23 cellular contexts compared by ENCODE assay signal in the genomic region with DNA sequence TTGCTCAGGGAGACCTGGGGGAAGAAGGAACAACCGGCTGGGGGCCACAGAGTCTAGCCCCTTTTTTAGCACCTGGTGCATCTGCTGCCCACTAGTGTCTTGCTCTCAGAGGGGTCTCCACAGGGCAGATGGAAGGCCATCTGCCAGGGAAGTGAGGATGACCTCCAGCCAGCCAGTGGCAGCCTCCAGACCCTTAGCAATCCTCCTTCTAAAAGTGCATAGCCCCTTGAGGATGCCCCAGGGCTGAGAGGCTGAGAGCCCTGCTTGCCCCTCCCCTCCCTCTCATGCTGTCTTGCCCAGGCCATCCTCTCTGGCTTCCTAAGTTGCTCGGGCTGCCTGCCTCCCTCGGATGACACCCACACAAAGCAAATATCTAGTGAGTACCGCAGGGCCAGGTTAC.
A peak's percentile ranks its signal among the peaks of the same experiment; 100 is the strongest.
DNase-seq lines count a peak whose midpoint lies in the region; ATAC-seq, FAIRE-seq and TF ChIP-seq lines count a peak whose summit lies in the region.
"Had no signal": no experiment of that assay in that cellular context is flagged by ENCODE, and none has a peak within 500 bp of the region (broad histone marks: within the 10 kb centered on the region; RNA-seq: fewer than 3 reads in every experiment).

No MANE protein-coding gene starts in this region.

- H3K36me3 ChIP-seq in mammary epithelial cell (ENCODE audit: insufficient read depth, low read length), result no peaks in the 10 kb centered on the region
- no peaks in the 10 kb centered on the region for H3K36me3 ChIP-seq in breast epithelium
- H3K36me3 ChIP-seq in bronchial epithelial cell (ENCODE audit: control insufficient read depth, insufficient read depth, low read length), result no peaks in the 10 kb centered on the region
- H3K36me3 ChIP-seq: BLaER1, HAP-1 had no signal

- no peak for TF ChIP-seq POLR2A in breast epithelium (IDR thresholded peaks at IDR 0.05)

- H3K36me3 Mint-ChIP-seq in stimulated activated effector memory CD8-positive, alpha-beta T cell treated with anti-CD3 and anti-CD28 coated beads, Interleukin-12 subunit alpha, Interleukin-12 subunit beta, amount 100 ng/mL, for 72 hours, result no peaks in the 10 kb centered on the region
- H3K36me3 Mint-ChIP-seq: CD8-positive, alpha-beta memory T cell had no signal

- BruUV-seq in mammary epithelial cell (replicated peaks; lab: Mats Ljungman, UMichigan), result no TSS peak

- H3K9me3 ChIP-seq in mammary epithelial cell (replicated peaks; ENCODE audit: insufficient read depth, low read length), result no peaks in the 10 kb centered on the region
- H3K9me3 ChIP-seq in breast epithelium, result no peaks in the 10 kb centered on the region
- H3K9me3 ChIP-seq: BLaER1, HAP-1 had no signal

- ATAC-seq in stimulated activated effector memory CD8-positive, alpha-beta T cell treated with anti-CD3 and anti-CD28 coated beads, Interleukin-12 subunit alpha, Interleukin-12 subunit beta, amount 100 ng/mL, for 72 hours, result peak; percentile 17
- ATAC-seq in GM19455 (IDR thresholded peaks at IDR 0.05; ENCODE audit: unreplicated experiment) (no peak), GM19023 (IDR thresholded peaks at IDR 0.05; ENCODE audit: unreplicated experiment) (no peak)
- ATAC-seq: GM12878 had no signal

- H3K4me2 ChIP-seq in mammary epithelial cell (ENCODE audit: insufficient read depth, low read depth, low read length), result no peak overlapping the region
- H3K4me2 ChIP-seq: BLaER1 had no signal

- H2AFZ ChIP-seq in mammary epithelial cell (ENCODE audit: low read depth, low read length), result peak overlapping the region; percentile 20

- no peak overlapping the region for H3K27ac Mint-ChIP-seq in stimulated activated effector memory CD8-positive, alpha-beta T cell treated with anti-CD3 and anti-CD28 coated beads, Interleukin-12 subunit alpha, Interleukin-12 subunit beta, amount 100 ng/mL, for 72 hours
- H3K27ac Mint-ChIP-seq: B cell; CD4-positive, alpha-beta T cell; CD8-positive, alpha-beta memory T cell had no signal

- H3K4me3 ChIP-seq in mammary epithelial cell (replicated peaks in 1 of 3; ENCODE audit: insufficient read depth in 1 of 3, low read depth in 2 of 3, low read length in 3 of 3), result no peak overlapping the region
- no peak overlapping the region for H3K4me3 ChIP-seq in breast epithelium
- H3K4me3 ChIP-seq in bronchial epithelial cell (ENCODE audit: low read depth, low read length), result no peak overlapping the region
- H3K4me3 ChIP-seq: BLaER1, GM12878, HAP-1 had no signal

- no peaks in the 10 kb centered on the region for H3K4me1 Mint-ChIP-seq in stimulated activated effector memory CD8-positive, alpha-beta T cell treated with anti-CD3 and anti-CD28 coated beads, Interleukin-12 subunit alpha, Interleukin-12 subunit beta, amount 100 ng/mL, for 72 hours
- H3K4me1 Mint-ChIP-seq: B cell; CD8-positive, alpha-beta memory T cell had no signal

- H3K27ac ChIP-seq in mammary epithelial cell (ENCODE audit: insufficient read depth, low read depth, low read length) (no peak overlapping the region), breast epithelium (no peak overlapping the region)
- H3K27ac ChIP-seq: 22Rv1, BLaER1, C4-2B had no signal

- intact Hi-C loops in mammary epithelial cell (cut with micrococcal nuclease), result no loop called here
- intact Hi-C loops in breast epithelium (cut with DNase I; ENCODE audit: low total_unique reads), result no loop called here

- dilution Hi-C loops in mammary epithelial cell (cut with HindIII; ENCODE audit: low sequenced_read_pairs), result no loop called here

- CTCF ChIA-PET in mammary epithelial cell (lab: Charles Lee; ENCODE audit: low non-redundant PET), result no interaction called here

- DNase-seq in mammary epithelial cell, result no peak
- DNase-seq in breast epithelium (ENCODE audit: low spot score in 2 of 2), result no peak
- peak; percentile 20 for DNase-seq in bronchial epithelial cell (ENCODE audit: low read depth)
- no peak for DNase-seq in stimulated activated effector memory CD8-positive, alpha-beta T cell treated with anti-CD3 and anti-CD28 coated beads, Interleukin-12 subunit alpha, Interleukin-12 subunit beta, amount 100 ng/mL, for 72 hours (ENCODE audit: low spot score in 2 of 2)
- no peak for DNase-seq in activated CD4-positive, alpha-beta T cell treated with anti-CD3 and anti-CD28 coated beads, Interleukin-2, amount 50 U/mL, for 1 hour
- DNase-seq: CD4-positive, alpha-beta T cell; CD8-positive, alpha-beta memory T cell; DMS 273 treated with DMSO at 0.1 percent for 48 hours; DMS79; EL; GDM1; GOT3 had no signal

- FAIRE-seq in bronchial epithelial cell (lab: Jason Lieb, UNC), result no peak
- FAIRE-seq: A204.1, D721Med, GM12878, H54 had no signal

- H3K79me2 ChIP-seq in mammary epithelial cell (ENCODE audit: insufficient read depth, low read length), result no peaks in the 10 kb centered on the region

- H3K27me3 ChIP-seq in mammary epithelial cell (ENCODE audit: insufficient read depth, low read length) (no peaks in the 10 kb centered on the region), breast epithelium (no peaks in the 10 kb centered on the region), bronchial epithelial cell (ENCODE audit: control insufficient read depth, insufficient read depth, low read length) (no peaks in the 10 kb centered on the region)
- H3K27me3 ChIP-seq: BLaER1 had no signal

- H3K4me3 Mint-ChIP-seq in stimulated activated effector memory CD8-positive, alpha-beta T cell treated with anti-CD3 and anti-CD28 coated beads, Interleukin-12 subunit alpha, Interleukin-12 subunit beta, amount 100 ng/mL, for 72 hours, result no peak overlapping the region
- H3K4me3 Mint-ChIP-seq: B cell; CD4-positive, alpha-beta T cell; CD8-positive, alpha-beta memory T cell had no signal

- no peak overlapping the region for H3K9ac ChIP-seq in mammary epithelial cell (ENCODE audit: insufficient read depth, low read length)
- H3K9ac ChIP-seq: BLaER1 had no signal

- 27% methylated on average over 4 of the region's 4 CpGs for WGBS in mammary epithelial cell (ENCODE audit: low coverage, missing lambda C conversion rate)

- no peaks in the 10 kb centered on the region for H3K9me3 Mint-ChIP-seq in stimulated activated effector memory CD8-positive, alpha-beta T cell treated with anti-CD3 and anti-CD28 coated beads, Interleukin-12 subunit alpha, Interleukin-12 subunit beta, amount 100 ng/mL, for 72 hours
- H3K9me3 Mint-ChIP-seq: CD4-positive, alpha-beta T cell; CD8-positive, alpha-beta memory T cell had no signal

- TF ChIP-seq CTCF in mammary epithelial cell (conservative IDR thresholded peaks at IDR 0.05 in 1 of 2, IDR thresholded peaks at IDR 0.05 in 1 of 2; ENCODE audit: extremely low read depth in 1 of 2, insufficient read depth in 1 of 2, low read depth in 1 of 2, low read length in 2 of 2), result no peak
- TF ChIP-seq CTCF in breast epithelium (IDR thresholded peaks at IDR 0.05), result no peak
- no peak for TF ChIP-seq CTCF in bronchial epithelial cell (IDR thresholded peaks at IDR 0.05; ENCODE audit: insufficient read depth, low read length, severe bottlenecking)

- in situ Hi-C loops in mammary epithelial cell (cut with MboI; ENCODE audit: low sequenced_read_pairs in 2 of 2), result no loop called here

- H4K20me1 ChIP-seq in mammary epithelial cell (ENCODE audit: insufficient read depth, low read length), result no peaks in the 10 kb centered on the region
- H4K20me1 ChIP-seq: BLaER1 had no signal

- peaks cover 49% of the 10 kb centered on the region for H3K4me1 ChIP-seq in mammary epithelial cell (ENCODE audit: insufficient read depth, low read length)
- H3K4me1 ChIP-seq in breast epithelium, result peaks cover 3 to 8% of the 10 kb centered on the region in 2 donors
- H3K4me1 ChIP-seq: HAP-1 had no signal
